In the genomic region with DNA sequence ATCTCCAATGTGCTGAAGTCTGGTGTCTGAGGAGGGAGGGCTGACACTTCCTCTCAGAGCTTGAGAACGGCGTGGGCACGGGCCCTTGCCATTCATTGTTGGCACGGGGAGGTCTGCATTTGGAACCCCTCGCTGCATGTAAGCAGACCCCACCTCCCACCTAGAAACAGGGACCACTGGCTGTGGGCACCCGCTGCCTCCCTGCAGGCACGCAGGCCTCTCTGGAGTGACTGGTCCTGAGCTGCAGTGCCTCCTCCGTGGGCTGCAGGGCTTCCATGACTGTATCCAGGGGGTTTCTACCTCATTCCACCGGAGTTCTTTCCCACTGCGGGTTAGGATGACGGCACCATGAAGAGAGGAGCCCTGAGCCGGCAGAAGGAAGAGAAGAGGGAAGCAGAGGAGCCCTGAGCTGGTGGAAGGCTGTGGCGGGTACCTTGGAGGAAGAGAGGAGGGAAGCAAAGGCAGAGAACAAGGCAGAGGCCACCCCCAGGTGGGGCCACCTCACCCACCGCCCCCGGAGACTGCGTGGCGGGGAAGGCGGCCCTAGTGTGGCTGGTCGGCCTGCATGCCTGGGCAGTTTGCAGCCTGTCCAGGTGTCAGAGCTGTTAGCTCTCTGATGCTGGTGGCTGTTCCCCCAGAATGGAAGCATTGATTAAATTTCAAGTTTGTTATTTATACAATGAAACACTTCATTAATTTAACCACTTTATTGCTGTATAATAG, we compare ENCODE assay signal across 1 cellular context.
TF ChIP-seq lines count a peak whose summit lies in the region.

No MANE protein-coding gene starts in this region.

TF ChIP-seq in HepG2, 621 proteins besides CTCF, POLR2A, EP300 and RAD21 (continued from another document):
- TF ChIP-seq, protein P1, sequence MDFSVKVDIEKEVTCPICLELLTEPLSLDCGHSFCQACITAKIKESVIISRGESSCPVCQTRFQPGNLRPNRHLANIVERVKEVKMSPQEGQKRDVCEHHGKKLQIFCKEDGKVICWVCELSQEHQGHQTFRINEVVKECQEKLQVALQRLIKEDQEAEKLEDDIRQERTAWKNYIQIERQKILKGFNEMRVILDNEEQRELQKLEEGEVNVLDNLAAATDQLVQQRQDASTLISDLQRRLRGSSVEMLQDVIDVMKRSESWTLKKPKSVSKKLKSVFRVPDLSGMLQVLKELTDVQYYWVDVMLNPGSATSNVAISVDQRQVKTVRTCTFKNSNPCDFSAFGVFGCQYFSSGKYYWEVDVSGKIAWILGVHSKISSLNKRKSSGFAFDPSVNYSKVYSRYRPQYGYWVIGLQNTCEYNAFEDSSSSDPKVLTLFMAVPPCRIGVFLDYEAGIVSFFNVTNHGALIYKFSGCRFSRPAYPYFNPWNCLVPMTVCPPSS (IDR thresholded peaks at IDR 0.05), result no peak
- TF ChIP-seq ZMYM2 (CRISPR knock-in tag; IDR thresholded peaks at IDR 0.05), result no peak
- no peak for TF ChIP-seq ZNF556 (CRISPR knock-in tag; IDR thresholded peaks at IDR 0.05; ENCODE audit: borderline replicate concordance)
- TF ChIP-seq ZNF589 (CRISPR knock-in tag; conservative IDR thresholded peaks at IDR 0.05), result no peak
- no peak for TF ChIP-seq ZEB1 (IDR thresholded peaks at IDR 0.05; ENCODE audit: insufficient replicate concordance, low read depth)
- TF ChIP-seq, protein P2, sequence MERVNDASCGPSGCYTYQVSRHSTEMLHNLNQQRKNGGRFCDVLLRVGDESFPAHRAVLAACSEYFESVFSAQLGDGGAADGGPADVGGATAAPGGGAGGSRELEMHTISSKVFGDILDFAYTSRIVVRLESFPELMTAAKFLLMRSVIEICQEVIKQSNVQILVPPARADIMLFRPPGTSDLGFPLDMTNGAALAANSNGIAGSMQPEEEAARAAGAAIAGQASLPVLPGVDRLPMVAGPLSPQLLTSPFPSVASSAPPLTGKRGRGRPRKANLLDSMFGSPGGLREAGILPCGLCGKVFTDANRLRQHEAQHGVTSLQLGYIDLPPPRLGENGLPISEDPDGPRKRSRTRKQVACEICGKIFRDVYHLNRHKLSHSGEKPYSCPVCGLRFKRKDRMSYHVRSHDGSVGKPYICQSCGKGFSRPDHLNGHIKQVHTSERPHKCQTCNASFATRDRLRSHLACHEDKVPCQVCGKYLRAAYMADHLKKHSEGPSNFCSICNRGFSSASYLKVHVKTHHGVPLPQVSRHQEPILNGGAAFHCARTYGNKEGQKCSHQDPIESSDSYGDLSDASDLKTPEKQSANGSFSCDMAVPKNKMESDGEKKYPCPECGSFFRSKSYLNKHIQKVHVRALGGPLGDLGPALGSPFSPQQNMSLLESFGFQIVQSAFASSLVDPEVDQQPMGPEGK (CRISPR knock-in tag; IDR thresholded peaks at IDR 0.05), result no peak
- TF ChIP-seq ZSCAN25 (CRISPR knock-in tag; IDR thresholded peaks at IDR 0.05), result no peak
- TF ChIP-seq MXI1 (IDR thresholded peaks at IDR 0.05; ENCODE audit: borderline replicate concordance, low read depth, low read length), result no peak
- no peak for TF ChIP-seq ZNF446 (CRISPR knock-in tag; IDR thresholded peaks at IDR 0.05)
- TF ChIP-seq, protein P3, sequence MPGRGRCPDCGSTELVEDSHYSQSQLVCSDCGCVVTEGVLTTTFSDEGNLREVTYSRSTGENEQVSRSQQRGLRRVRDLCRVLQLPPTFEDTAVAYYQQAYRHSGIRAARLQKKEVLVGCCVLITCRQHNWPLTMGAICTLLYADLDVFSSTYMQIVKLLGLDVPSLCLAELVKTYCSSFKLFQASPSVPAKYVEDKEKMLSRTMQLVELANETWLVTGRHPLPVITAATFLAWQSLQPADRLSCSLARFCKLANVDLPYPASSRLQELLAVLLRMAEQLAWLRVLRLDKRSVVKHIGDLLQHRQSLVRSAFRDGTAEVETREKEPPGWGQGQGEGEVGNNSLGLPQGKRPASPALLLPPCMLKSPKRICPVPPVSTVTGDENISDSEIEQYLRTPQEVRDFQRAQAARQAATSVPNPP (CRISPR knock-in tag; IDR thresholded peaks at IDR 0.05), result no peak
- no peak for TF ChIP-seq ZNF20 (CRISPR knock-in tag; IDR thresholded peaks at IDR 0.05)
- TF ChIP-seq, protein P4, sequence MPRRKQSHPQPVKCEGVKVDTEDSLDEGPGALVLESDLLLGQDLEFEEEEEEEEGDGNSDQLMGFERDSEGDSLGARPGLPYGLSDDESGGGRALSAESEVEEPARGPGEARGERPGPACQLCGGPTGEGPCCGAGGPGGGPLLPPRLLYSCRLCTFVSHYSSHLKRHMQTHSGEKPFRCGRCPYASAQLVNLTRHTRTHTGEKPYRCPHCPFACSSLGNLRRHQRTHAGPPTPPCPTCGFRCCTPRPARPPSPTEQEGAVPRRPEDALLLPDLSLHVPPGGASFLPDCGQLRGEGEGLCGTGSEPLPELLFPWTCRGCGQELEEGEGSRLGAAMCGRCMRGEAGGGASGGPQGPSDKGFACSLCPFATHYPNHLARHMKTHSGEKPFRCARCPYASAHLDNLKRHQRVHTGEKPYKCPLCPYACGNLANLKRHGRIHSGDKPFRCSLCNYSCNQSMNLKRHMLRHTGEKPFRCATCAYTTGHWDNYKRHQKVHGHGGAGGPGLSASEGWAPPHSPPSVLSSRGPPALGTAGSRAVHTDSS (CRISPR knock-in tag; conservative IDR thresholded peaks at IDR 0.05), result no peak
- TF ChIP-seq ZNF883 (CRISPR knock-in tag; IDR thresholded peaks at IDR 0.05; ENCODE audit: not compliant biosample characterization), result no peak
- TF ChIP-seq SMC3 (IDR thresholded peaks at IDR 0.05; ENCODE audit: low read length), result no peak
- no peak for TF ChIP-seq ARID2 (CRISPR knock-in tag; IDR thresholded peaks at IDR 0.05; ENCODE audit: borderline replicate concordance)
- no peak for TF ChIP-seq ZNF501 (CRISPR knock-in tag; IDR thresholded peaks at IDR 0.05)
